In genomic region chr1:57424231-57425027, GRCh38 we compare ENCODE assay signal across 8 cellular contexts. TPM values are rescaled to one million over a fixed set of nuclear protein-coding genes. Genes with fewer than 3 reads are reported as not detected.
DNase-seq lines count a peak whose midpoint lies in the region; ATAC-seq and TF ChIP-seq lines count a peak whose summit lies in the region.

No MANE protein-coding gene starts in this region.

- ATAC-seq in GM19035 (IDR thresholded peaks at IDR 0.05; ENCODE audit: unreplicated experiment) = no peak

- no peak overlapping the region for H3K27ac ChIP-seq in fibroblast of lung (ENCODE audit: insufficient read depth, low read length)

- no peaks in the 10 kb centered on the region for H3K36me3 ChIP-seq in fibroblast of lung (ENCODE audit: control insufficient read depth, insufficient read depth, low read length)

- no peak overlapping the region for H3K9ac ChIP-seq in fibroblast of lung (ENCODE audit: insufficient read depth, low read length)

- peaks cover 17% of the 10 kb centered on the region for H3K27me3 ChIP-seq in fibroblast of lung (ENCODE audit: control insufficient read depth, insufficient read depth, low read length)

- TF ChIP-seq CTCF in fibroblast of lung (conservative IDR thresholded peaks at IDR 0.05 in 1 of 2, IDR thresholded peaks at IDR 0.05 in 1 of 2; ENCODE audit: low read depth in 1 of 2, low read length in 2 of 2) (peak; percentile 65 to 68), neural crest cell (conservative IDR thresholded peaks at IDR 0.05) (peak; percentile 75)

- H3K4me1 Mint-ChIP-seq in neural crest cell = peaks cover 26% of the 10 kb centered on the region

- DNase-seq in NCI-H2029 (lab: John Stamatoyannopoulos, UW) (peak; percentile 25), NCI-H2029 treated with DMSO at 0.1 percent for 48 hours (lab: John Stamatoyannopoulos, UW) (no peak), NCI-H748 treated with DMSO at 0.1 percent for 48 hours (lab: John Stamatoyannopoulos, UW) (peak; percentile 60), fibroblast of lung (ENCODE audit: low read depth in 2 of 2) (peak; percentile 32 to 44), neural crest cell (ENCODE audit: low read depth, low spot score) (peak; percentile 58), superior temporal gyrus (ENCODE audit: extremely low spot score) (no peak), dedifferentiated amniotic fluid mesenchymal stem cell (ENCODE audit: extremely low spot score) (no peak)

- peak overlapping the region; percentile 93 for H3K4me3 Mint-ChIP-seq in neural crest cell

- no peak overlapping the region for H3K27ac Mint-ChIP-seq in neural crest cell (ENCODE audit: unreplicated experiment)

- H3K4me2 ChIP-seq in fibroblast of lung (ENCODE audit: extremely low read depth, insufficient read depth, low read length) = peak overlapping the region; percentile 95

- H3K4me1 ChIP-seq in fibroblast of lung (ENCODE audit: control insufficient read depth, extremely low read depth, insufficient read depth, low read length) = no peaks in the 10 kb centered on the region

- peaks cover 21% of the 10 kb centered on the region for H3K27me3 Mint-ChIP-seq in neural crest cell (ENCODE audit: low read depth)

- H3K9me3 Mint-ChIP-seq in neural crest cell = peaks cover 3% of the 10 kb centered on the region

- no peaks in the 10 kb centered on the region for H3K36me3 Mint-ChIP-seq in neural crest cell (ENCODE audit: low read depth)

- H3K79me2 ChIP-seq in fibroblast of lung (ENCODE audit: control insufficient read depth, insufficient read depth, low read length) = no peaks in the 10 kb centered on the region

- H3K9me3 ChIP-seq in fibroblast of lung (ENCODE audit: control insufficient read depth, insufficient read depth, low read depth, low read length) = no peaks in the 10 kb centered on the region

- peak overlapping the region; percentile 79 for H2AFZ ChIP-seq in fibroblast of lung (ENCODE audit: low read length)

- H4K20me1 ChIP-seq in fibroblast of lung (ENCODE audit: control insufficient read depth, extremely low read depth, insufficient read depth, low read length) = no peaks in the 10 kb centered on the region

- peak overlapping the region; percentile 34 to 57 (median 44) for H3K4me3 ChIP-seq in fibroblast of lung (replicated peaks in 1 of 4; ENCODE audit: control extremely low read depth in 1 of 4, insufficient read depth in 1 of 4, low read depth in 3 of 4, low read length in 4 of 4)

RNA-seq across cellular contexts. Expression of gene DAB1, which starts 0.6 kb away (rescaled TPM):
- total RNA-seq in fibroblast of lung (0.17 and 0.26 TPM in 2 replicates), neural crest cell (14.0 and 16.5 TPM in 2 replicates)
- 1.0 and 2.0 TPM in 2 replicates for polyA plus RNA-seq in fibroblast of lung
- 0.97 and 2.3 TPM in 2 replicates for polyA plus RNA-seq in fibroblast of lung (2012)
- 2.2 TPM in 1 of 2 replicates, not detected in the other for polyA minus RNA-seq in fibroblast of lung (ENCODE audit: low replicate concordance)

Comparison
In these comparisons a context has a peak if more than half of its experiments do, and no peak if none do; other contexts are left out.
1. DNase-seq: peak in NCI-H2029 (single experiment), NCI-H748 treated with DMSO at 0.1 percent for 48 hours (single experiment), fibroblast of lung (2 of 2) and neural crest cell (single experiment); none in NCI-H2029 treated with DMSO at 0.1 percent for 48 hours (single experiment), superior temporal gyrus (single experiment) and dedifferentiated amniotic fluid mesenchymal stem cell (single experiment).
2. RNA of gene DAB1, which starts 0.6 kb away (total RNA-seq): 14.0 to 16.5 TPM in neural crest cell; 0.17 to 0.26 TPM in fibroblast of lung; every median in the first group is over 10 times any median in the second.